In the genomic region with DNA sequence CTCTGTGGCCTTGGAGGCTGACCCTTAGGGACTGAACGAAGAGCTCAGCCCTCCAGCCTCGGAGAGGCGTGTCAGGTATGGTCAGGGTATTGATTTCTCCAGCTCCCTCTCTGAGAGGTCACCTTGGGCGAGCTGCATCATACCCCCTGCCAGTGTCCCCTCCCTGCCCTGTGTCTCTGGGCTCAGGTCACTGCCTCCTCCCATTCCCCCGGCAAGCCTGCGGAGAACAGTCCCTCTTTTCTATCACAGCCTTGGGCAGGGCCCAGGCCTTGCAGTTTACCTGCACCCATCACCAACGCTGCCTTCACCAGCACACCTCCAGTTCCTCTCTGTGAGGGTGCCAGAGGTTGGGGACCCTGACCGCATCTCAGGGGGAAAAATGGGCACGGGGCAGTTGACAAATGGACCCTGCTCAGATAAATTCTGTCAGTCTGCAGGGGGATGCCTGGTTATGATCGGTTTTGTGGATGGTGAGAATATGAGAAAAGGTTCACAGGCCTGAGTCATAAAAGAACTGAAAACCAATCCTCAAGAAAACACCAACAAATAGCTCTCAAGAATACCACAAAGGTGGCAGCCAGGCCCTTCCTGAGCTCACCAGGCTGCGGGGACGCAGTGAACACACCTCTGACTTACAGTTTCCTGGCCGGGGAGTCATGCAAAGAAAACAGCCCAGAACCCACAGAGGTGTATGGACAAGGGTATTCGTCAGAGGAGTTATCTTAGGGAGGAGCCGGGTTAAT, we compare ENCODE assay signal across 8 cellular contexts. TPM values are rescaled to one million over a fixed set of nuclear protein-coding genes. Genes with fewer than 3 reads are reported as not detected.
DNase-seq lines count a peak whose midpoint lies in the region; ATAC-seq, FAIRE-seq and TF ChIP-seq lines count a peak whose summit lies in the region.

No MANE protein-coding gene starts in this region.

- no peaks in the 10 kb centered on the region for H3F3A ChIP-seq in Loucy (ENCODE audit: low read depth)

- H3K4me1 ChIP-seq in Loucy (ENCODE audit: insufficient read depth, low read length, poor library complexity, severe bottlenecking), result peaks cover 8% of the 10 kb centered on the region
- H3K4me1 ChIP-seq in GM12878 (ENCODE audit: control insufficient read depth, insufficient read depth, low read length), result peaks cover 8% of the 10 kb centered on the region
- peaks cover 0 to 3% of the 10 kb centered on the region in 2 donors for H3K4me1 ChIP-seq in small intestine (ENCODE audit: control insufficient read depth in 2 of 2, insufficient read depth in 1 of 2, low read depth in 1 of 2, low read length in 1 of 2)

- no peaks in the 10 kb centered on the region for H3K27me3 ChIP-seq in Loucy (ENCODE audit: insufficient read depth, low read length, poor library complexity, severe bottlenecking)
- no peaks in the 10 kb centered on the region; a peak in 2 of 4 replicates for H3K27me3 ChIP-seq in GM12878 (replicated peaks in 1 of 2; ENCODE audit: control insufficient read depth in 2 of 2, insufficient read depth in 2 of 2, low read length in 1 of 2)
- H3K27me3 ChIP-seq in small intestine (ENCODE audit: control insufficient read depth in 2 of 2, insufficient read depth in 2 of 2, low read length in 2 of 2), result no peaks in the 10 kb centered on the region

- in situ Hi-C loops in GM12878 (cut with MboI), result no loop called here

- SMC1A ChIA-PET in GM12878 (lab: Charles Lee; ENCODE audit: uncharacterized antibody, unreplicated experiment), result no interaction called here

- intact Hi-C loops in GM12878 (cut with micrococcal nuclease; ENCODE audit: unreplicated experiment) (no loop called here), Calu3 (cut with micrococcal nuclease; ENCODE audit: unreplicated experiment) (no loop called here)

- POLR2A ChIA-PET in GM12878 (lab: Charles Lee), result no interaction called here

- H3K79me2 ChIP-seq in Loucy (ENCODE audit: insufficient read depth, low read length), result no peaks in the 10 kb centered on the region
- H3K79me2 ChIP-seq in GM12878 (ENCODE audit: control insufficient read depth, insufficient read depth, low read length), result no peaks in the 10 kb centered on the region

- RAD21 ChIA-PET in GM12878 (lab: Charles Lee; ENCODE audit: unreplicated experiment), result no interaction called here

- no peaks in the 10 kb centered on the region for H3K36me3 ChIP-seq in Loucy (ENCODE audit: insufficient read depth, low read length)
- no peaks in the 10 kb centered on the region for H3K36me3 ChIP-seq in GM12878 (ENCODE audit: control insufficient read depth in 2 of 2, insufficient read depth in 2 of 2, low read length in 1 of 2)
- H3K36me3 ChIP-seq in small intestine (ENCODE audit: control insufficient read depth in 2 of 2, insufficient read depth in 2 of 2, low read length in 2 of 2), result no peaks in the 10 kb centered on the region

- CTCF ChIA-PET in GM12878 (lab: Yijun Ruan, JAX) (interaction anchor here (0.6 kb wide), 1 partner anchor 131 kb away, joined by 3 read pairs; no protein-coding TSS in a partner anchor), Calu3 (lab: Charles Lee) (no interaction called here)

- H2AFZ ChIP-seq in Loucy (ENCODE audit: low read length), result no peak overlapping the region
- H2AFZ ChIP-seq in GM12878 (ENCODE audit: control insufficient read depth, low read depth, low read length), result no peak overlapping the region

- no peaks in the 10 kb centered on the region for H3K4me1 Mint-ChIP-seq in Calu3 (ENCODE audit: low read depth, unreplicated experiment)

- TF ChIP-seq POLR2A in GM12878 (IDR thresholded peaks at IDR 0.05; ENCODE audit: low read depth, low read length), result no peak

- TF ChIP-seq CTCF in Loucy (conservative IDR thresholded peaks at IDR 0.05; ENCODE audit: low read length), result no peak
- TF ChIP-seq CTCF in GM12878 (IDR thresholded peaks at IDR 0.05 in 2 of 3, conservative IDR thresholded peaks at IDR 0.05 in 1 of 3; ENCODE audit: control insufficient read depth in 2 of 3, extremely low read depth in 1 of 3, insufficient read depth in 1 of 3, low read depth in 3 of 3, low read length in 3 of 3), result no peak
- no peak for TF ChIP-seq CTCF in Calu3 (IDR thresholded peaks at IDR 0.05; ENCODE audit: unreplicated experiment)
- no peak for TF ChIP-seq CTCF in coronary artery (IDR thresholded peaks at IDR 0.05)

- H3K9ac ChIP-seq in Loucy (ENCODE audit: low read depth, low read length, poor library complexity, severe bottlenecking) (no peak overlapping the region), GM12878 (ENCODE audit: control insufficient read depth, insufficient read depth, low read length) (no peak overlapping the region)

- ATAC-seq in GM19025 (IDR thresholded peaks at IDR 0.05; ENCODE audit: low read depth, unreplicated experiment) (peak; percentile 49), GM12878 (peak; percentile 99)

- no peaks in the 10 kb centered on the region for H3K9me3 Mint-ChIP-seq in Calu3 (ENCODE audit: low read depth, unreplicated experiment)

- H3K4me3 ChIP-seq in Loucy (ENCODE audit: low read length, poor library complexity, severe bottlenecking), result no peak overlapping the region
- H3K4me3 ChIP-seq in GM12878, result no peak overlapping the region
- H3K4me3 ChIP-seq in small intestine (ENCODE audit: low read depth in 1 of 2, low read length in 2 of 2), result no peak overlapping the region
- no peak overlapping the region for H3K4me3 ChIP-seq in coronary artery

- WGBS in GM12878 (ENCODE audit: insufficient coverage, insufficient replicate concordance, low lambda C conversion rate, missing lambda C conversion rate), result 29% methylated on average over 13 of the region's 15 CpGs
- 74 to 79% (median 79%) methylated on average over 15 of the region's 15 CpGs for WGBS in small intestine, 3 donors

- no peaks in the 10 kb centered on the region for H3K36me3 Mint-ChIP-seq in Calu3 (ENCODE audit: insufficient read depth, unreplicated experiment)

- peaks cover 49% of the 10 kb centered on the region for H3K27me3 Mint-ChIP-seq in Calu3 (ENCODE audit: unreplicated experiment)

- peak overlapping the region; percentile 28 for H3K4me2 ChIP-seq in Loucy (ENCODE audit: low read depth, low read length, poor library complexity, severe bottlenecking)
- peak overlapping the region; percentile 21 for H3K4me2 ChIP-seq in GM12878 (ENCODE audit: control insufficient read depth, insufficient read depth)

- no TSS peak for BruUV-seq in GM12878 (replicated peaks; lab: Mats Ljungman, UMichigan)
- BruUV-seq in Calu3 (replicated peaks; lab: Mats Ljungman, UMichigan), result no TSS peak

- H3K27ac Mint-ChIP-seq in Calu3 (ENCODE audit: unreplicated experiment), result no peak overlapping the region

- H3K27ac ChIP-seq in GM12878 (ENCODE audit: control insufficient read depth, insufficient read depth) (no peak overlapping the region), small intestine (ENCODE audit: low read depth in 1 of 2, low read length in 1 of 2) (no peak overlapping the region), coronary artery (no peak overlapping the region)

- H3K9me3 ChIP-seq in Loucy (ENCODE audit: insufficient read depth, low read depth, low read length) (no peaks in the 10 kb centered on the region), GM12878 (replicated peaks; ENCODE audit: control insufficient read depth, insufficient read depth, low read length) (no peaks in the 10 kb centered on the region; the same call in 2 of the 3 replicates), small intestine (ENCODE audit: control insufficient read depth, low read depth) (no peaks in the 10 kb centered on the region)

- no peak for TF ChIP-seq EP300 in GM12878 (IDR thresholded peaks at IDR 0.05; ENCODE audit: borderline replicate concordance in 1 of 2, control insufficient read depth in 1 of 2, low read depth in 2 of 2, low read length in 2 of 2)

- no peak for TF ChIP-seq RAD21 in GM12878 (IDR thresholded peaks at IDR 0.05; ENCODE audit: insufficient read depth, low read depth, low read length)

- DNase-seq in GM12878 (ENCODE audit: low read depth, low spot score), result peak; percentile 74
- peak; percentile 37 to 65 (median 42) for DNase-seq in stimulated activated CD4-positive, alpha-beta T cell treated with anti-CD3 and anti-CD28 coated beads, TNF-alpha, amount 100 ng/mL, for 48 hours (ENCODE audit: low read depth in 3 of 3)
- DNase-seq in NCI-H2171 (lab: John Stamatoyannopoulos, UW), result no peak
- DNase-seq in Calu3, result no peak
- no peak for DNase-seq in small intestine
- DNase-seq in coronary artery (ENCODE audit: low spot score), result no peak

- FAIRE-seq in GM12878 (lab: Jason Lieb, UNC) (peak; percentile 94), small intestine (lab: Jason Lieb, UNC) (no peak)

- H4K20me1 ChIP-seq in Loucy (ENCODE audit: insufficient read depth, low read length, poor library complexity, severe bottlenecking), result no peaks in the 10 kb centered on the region
- H4K20me1 ChIP-seq in GM12878 (ENCODE audit: control insufficient read depth, insufficient read depth), result no peaks in the 10 kb centered on the region

- H3K4me3 Mint-ChIP-seq in Calu3 (ENCODE audit: low read depth, unreplicated experiment), result no peak overlapping the region

- no peaks in the 10 kb centered on the region for H3K9me2 ChIP-seq in Loucy (replicated peaks; ENCODE audit: low read depth, low read length)

TF ChIP-seq in GM12878, 131 proteins besides CTCF, POLR2A, EP300 and RAD21 (continues in another document):
- no peak for TF ChIP-seq HCFC1 (IDR thresholded peaks at IDR 0.05; ENCODE audit: low read length)

RNA-seq across cellular contexts. Expression of gene RXRA, which starts 24.7 kb away (rescaled TPM):
- total RNA-seq in GM12878 (2013; cell fraction: nucleolus; rRNA removed), result 23.7 and 25.5 TPM in 2 replicates
- 12.3 and 14.3 TPM in 2 replicates for total RNA-seq in GM12878 (2014; rRNA removed)
- 2.9 and 3.4 TPM in 2 replicates for total RNA-seq in GM12878 (2014; rRNA removed; fragmentation: Illumina TruSeq; extraction: Trizol)
- 32.1 and 36.8 TPM in 2 replicates for total RNA-seq in GM12878 (2021)
- polyA plus RNA-seq in GM12878 (2011; ENCODE audit: low read depth), result 7.1 TPM
- polyA plus RNA-seq in GM12878 (2011; rRNA removed), result 3.7 and 8.0 TPM in 2 replicates
- 17.2 and 20.7 TPM in 2 replicates for polyA plus RNA-seq in GM12878 (2011; cell fraction: cytosol; rRNA removed)
- polyA plus RNA-seq in GM12878 (2011; cell fraction: nucleus; rRNA removed), result 28.6 and 32.8 TPM in 2 replicates
- polyA plus RNA-seq in GM12878 (2012), result 19.3 and 28.5 TPM in 2 replicates
- polyA plus RNA-seq in GM12878 (2014; fragmentation: Illumina TruSeq; extraction: Trizol), result 1.1 and 4.2 TPM in 2 replicates
- polyA plus RNA-seq in GM12878 (2014; fragmentation: Nextera tagmentation; extraction: Ambion mirVana), result 1 to 10 TPM in 1 of 2 experiments, under 1 TPM in 1; 0.89 to 2.9 TPM
- 18.5 TPM in 2 replicates for polyA plus RNA-seq in GM12878 (2014; rRNA removed)
- 10 to 100 TPM; 24.1 to 28.3 TPM for polyA plus RNA-seq in GM12878 (2016; fragmentation: Nextera tagmentation; extraction: Ambion mirVana)
- 7.2 and 23.3 TPM in 2 replicates for polyA minus RNA-seq in GM12878 (2011; rRNA and poly(A)+ RNA removed)
- polyA minus RNA-seq in GM12878 (2011; cell fraction: cytosol; rRNA and poly(A)+ RNA removed), result 12.4 and 14.7 TPM in 2 replicates
- polyA minus RNA-seq in GM12878 (2011; cell fraction: nucleus; rRNA and poly(A)+ RNA removed), result 11.0 and 14.4 TPM in 2 replicates
- total RNA-seq in Calu3 (2022), result 15.0 and 20.4 TPM in 2 replicates
- 10 to 100 TPM; 30.8 to 48.3 (median 34.7) TPM for polyA plus RNA-seq in small intestine

Comparison
In these comparisons a context has a peak if more than half of its experiments do, and no peak if none do; other contexts are left out.
1. DNase-seq: peak in GM12878 (single experiment) and stimulated activated CD4-positive, alpha-beta T cell treated with anti-CD3 and anti-CD28 coated beads, TNF-alpha, amount 100 ng/mL, for 48 hours (3 of 3); none in NCI-H2171 (single experiment), Calu3 (single experiment), small intestine (single experiment) and coronary artery (single experiment).